1 cellular context compared by ENCODE assay signal in genomic region chr12:24881227-24881626, GRCh38.
A peak's percentile ranks its signal among the peaks of the same experiment; 100 is the strongest.
TF ChIP-seq lines count a peak whose summit lies in the region.

No MANE protein-coding gene starts in this region.

TF ChIP-seq in HEK293, 187 proteins besides CTCF, POLR2A, EP300 and RAD21 (continued from another document):
- TF ChIP-seq ZNF398 (tag by site-specific recombination; IDR thresholded peaks at IDR 0.05) (no peak), ZNF24 (tag by site-specific recombination; IDR thresholded peaks at IDR 0.05) (no peak), ZNF580 (tag by site-specific recombination; IDR thresholded peaks at IDR 0.05) (0 out of 2 replicates have a peak, but pooled peaks have one; percentile 59), KLF17 (tag by site-specific recombination; IDR thresholded peaks at IDR 0.05) (no peak), ZNF280C (tag by site-specific recombination; IDR thresholded peaks at IDR 0.05) (no peak), ZSCAN18 (tag by site-specific recombination; IDR thresholded peaks at IDR 0.05) (no peak), ZNF548 (tag by site-specific recombination; IDR thresholded peaks at IDR 0.05) (no peak), HIC1 (tag by site-specific recombination; IDR thresholded peaks at IDR 0.05) (no peak), BCL6B (tag by site-specific recombination; IDR thresholded peaks at IDR 0.05) (peak; percentile 97), ZIC2 (tag by site-specific recombination; IDR thresholded peaks at IDR 0.05) (no peak), ZNF354C (tag by site-specific recombination; IDR thresholded peaks at IDR 0.05; ENCODE audit: borderline replicate concordance, low read depth) (no peak), KLF1 (tag by site-specific recombination; IDR thresholded peaks at IDR 0.05) (no peak), ZNF837 (tag by site-specific recombination; IDR thresholded peaks at IDR 0.05) (no peak), KLF8 (tag by site-specific recombination; IDR thresholded peaks at IDR 0.05) (no peak), ZNF701 (tag by site-specific recombination; IDR thresholded peaks at IDR 0.05) (no peak)
